In the genomic region with DNA sequence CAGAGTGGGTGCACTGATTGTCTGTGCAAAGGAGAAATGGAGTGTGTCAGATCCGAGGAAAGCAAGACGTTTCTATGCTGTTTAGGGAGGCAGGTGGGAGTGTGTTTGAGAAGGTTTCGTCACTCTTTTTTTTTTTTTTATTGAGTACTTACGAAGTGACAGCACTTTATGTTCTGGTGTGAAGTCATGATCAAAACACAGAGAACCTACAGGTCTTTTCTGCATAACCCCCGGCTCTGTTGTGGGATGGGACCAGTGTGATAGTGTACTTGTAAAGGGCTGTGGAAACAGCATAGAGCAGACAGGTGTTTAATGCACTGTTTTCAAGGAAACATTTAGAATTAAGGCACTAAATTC, we compare ENCODE assay signal across 8 cellular contexts. TPM values are rescaled to one million over a fixed set of nuclear protein-coding genes. Genes with fewer than 3 reads are reported as not detected.
A peak's percentile ranks its signal among the peaks of the same experiment; 100 is the strongest.
DNase-seq lines count a peak whose midpoint lies in the region; ATAC-seq and TF ChIP-seq lines count a peak whose summit lies in the region.

No MANE protein-coding gene starts in this region.

- BruUV-seq in OCI-LY7 (replicated peaks; lab: Mats Ljungman, UMichigan) = TSS peak; percentile 63

- H3K4me3 Mint-ChIP-seq in nephron = peak overlapping the region; percentile 88 to 92 (median 91)

- H3K9me3 Mint-ChIP-seq in nephron = no peaks in the 10 kb centered on the region

- no peaks in the 10 kb centered on the region for H4K20me1 ChIP-seq in OCI-LY7 (ENCODE audit: insufficient read depth, low read length)

- intact Hi-C loops in OCI-LY7 (cut with micrococcal nuclease; ENCODE audit: unreplicated experiment) = loop anchor here (1.0 to 2.0 kb wide), 3 partner anchors 28 to 68 kb away; a partner anchor contains a TSS

- H3K4me1 Mint-ChIP-seq in nephron = peaks cover 24% of the 10 kb centered on the region

- H3K36me3 Mint-ChIP-seq in nephron (ENCODE audit: low read depth) = peaks cover 19% of the 10 kb centered on the region

- no peaks in the 10 kb centered on the region for H3K27me3 Mint-ChIP-seq in nephron (ENCODE audit: low read depth)

- H3K27me3 ChIP-seq in effector memory CD4-positive, alpha-beta T cell (replicated peaks; ENCODE audit: control insufficient read depth, insufficient read depth, low read length, poor library complexity, severe bottlenecking) = no peaks in the 10 kb centered on the region

- POLR2A ChIA-PET in OCI-LY7 (lab: Charles Lee) = interaction anchor here (0.7 to 2.5 kb wide), 8 partner anchors 8 to 452 kb away, joined by 3 to 13 read pairs (median 6); a partner anchor contains a TSS

- H3K9me2 ChIP-seq in OCI-LY7 (ENCODE audit: insufficient read depth, low read length) = no peaks in the 10 kb centered on the region

- H2AFZ ChIP-seq in OCI-LY7 (ENCODE audit: low read length) = peak overlapping the region; percentile 92

- ATAC-seq in GM18517 (IDR thresholded peaks at IDR 0.05; ENCODE audit: unreplicated experiment) (peak; percentile 0), GM19452 (IDR thresholded peaks at IDR 0.05; ENCODE audit: unreplicated experiment) (no peak)

- H3K27ac Mint-ChIP-seq in nephron = peak overlapping the region; percentile 85 to 96 (median 96)

- DNase-seq in OCI-LY7 (ENCODE audit: low spot score) (no peak), amniotic stem cell (lab: John Stamatoyannopoulos, UW) (no peak), activated gamma-delta T cell (lab: John Stamatoyannopoulos, UW) (no peak), UCSD-AML1 (lab: John Stamatoyannopoulos, UW; ENCODE audit: unreplicated experiment) (no peak)
- DNase-seq in effector memory CD4-positive, alpha-beta T cell = peak in 1 of 3 donors; percentile 25

- CTCF ChIA-PET in OCI-LY7 (lab: Charles Lee; ENCODE audit: unreplicated experiment) = no interaction called here

- peak overlapping the region; percentile 20 for H3K27ac ChIP-seq in OCI-LY7 (ENCODE audit: low read depth, low read length, poor library complexity, severe bottlenecking)
- H3K27ac ChIP-seq in effector memory CD4-positive, alpha-beta T cell (ENCODE audit: insufficient read depth, low read length, poor library complexity, severe bottlenecking) = peak overlapping the region; percentile 99

- peaks cover 15% of the 10 kb centered on the region for H3K4me1 ChIP-seq in OCI-LY7 (ENCODE audit: insufficient read depth, low read length, poor library complexity, severe bottlenecking)
- peaks cover 8% of the 10 kb centered on the region for H3K4me1 ChIP-seq in effector memory CD4-positive, alpha-beta T cell (ENCODE audit: control insufficient read depth, insufficient read depth, low read length, poor library complexity, severe bottlenecking)

- peaks cover 30% of the 10 kb centered on the region for H3K36me3 ChIP-seq in OCI-LY7 (ENCODE audit: insufficient read depth, low read length)
- H3K36me3 ChIP-seq in effector memory CD4-positive, alpha-beta T cell (ENCODE audit: control insufficient read depth, insufficient read depth, low read length) = peaks cover 8% of the 10 kb centered on the region

- H3K4me2 ChIP-seq in OCI-LY7 (ENCODE audit: low read length) = peak overlapping the region; percentile 79

- H3K9me3 ChIP-seq in OCI-LY7 (ENCODE audit: low read length) = no peaks in the 10 kb centered on the region
- no peaks in the 10 kb centered on the region for H3K9me3 ChIP-seq in effector memory CD4-positive, alpha-beta T cell (ENCODE audit: control insufficient read depth, low read length)

- H3K4me3 ChIP-seq in OCI-LY7 (ENCODE audit: low read depth, low read length, poor library complexity, severe bottlenecking) = peak overlapping the region; percentile 87
- H3K4me3 ChIP-seq in effector memory CD4-positive, alpha-beta T cell (ENCODE audit: insufficient read depth, low read depth, low read length, poor library complexity, severe bottlenecking) = peak overlapping the region; percentile 99

- no peak for TF ChIP-seq CTCF in OCI-LY7 (conservative IDR thresholded peaks at IDR 0.05; ENCODE audit: low read length)
- TF ChIP-seq CTCF in nephron (IDR thresholded peaks at IDR 0.05; ENCODE audit: unreplicated experiment in 3 of 3) = no peak

- H3K79me2 ChIP-seq in OCI-LY7 (ENCODE audit: insufficient read depth, low read depth, low read length) = peaks cover 17% of the 10 kb centered on the region

RNA-seq across cellular contexts. Expression of a gene that starts 26.7 kb away (rescaled TPM):
- total RNA-seq in OCI-LY7 (2014; rRNA removed; shearing (Covaris generic)) = 23.5 and 30.7 TPM in 2 replicates
- 56.5 and 57.1 TPM in 2 replicates for total RNA-seq in OCI-LY7 (2022)

RNA-seq across cellular contexts. Expression of a gene that starts 54.9 kb away (rescaled TPM):
- 10.9 and 13.3 TPM in 2 replicates for total RNA-seq in OCI-LY7 (2014; rRNA removed; shearing (Covaris generic))
- total RNA-seq in OCI-LY7 (2022) = 18.3 and 19.2 TPM in 2 replicates
